26 cellular contexts compared by ENCODE assay signal in the genomic region with DNA sequence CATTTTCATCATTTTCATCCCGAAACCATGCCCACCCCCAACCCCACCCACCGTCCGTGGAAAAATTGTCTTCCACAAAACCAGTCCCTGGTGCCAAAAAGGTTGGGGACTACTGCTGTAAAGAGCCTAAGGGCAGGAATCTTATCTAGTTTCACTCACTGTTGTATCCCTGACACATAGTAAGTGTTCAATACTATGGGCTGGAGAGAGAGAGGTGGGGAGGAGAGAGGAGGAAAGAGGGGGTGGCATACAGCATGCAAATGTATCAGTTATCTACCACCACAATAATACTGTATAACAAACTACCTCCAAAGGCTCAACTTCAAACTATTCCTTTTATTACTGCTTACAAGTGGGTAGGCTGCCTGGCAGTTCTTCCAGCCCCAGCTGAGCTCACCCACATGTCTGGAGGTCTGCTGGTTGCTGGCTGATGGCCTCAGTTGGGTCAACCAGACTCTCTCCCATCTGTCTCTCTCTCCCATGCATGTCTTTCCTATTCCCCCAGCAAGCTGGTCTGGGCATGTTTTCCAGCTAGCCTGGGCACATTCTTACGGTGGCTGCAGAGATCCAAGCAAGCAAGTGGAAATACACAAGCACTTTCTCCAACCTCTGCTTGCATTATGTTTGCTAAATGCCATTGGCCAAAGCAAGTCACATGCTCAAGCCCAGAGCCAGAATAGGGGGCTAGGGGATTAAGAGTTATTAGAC. TPM values are rescaled to one million over a fixed set of nuclear protein-coding genes. Genes with fewer than 3 reads are reported as not detected.
DNase-seq lines count a peak whose midpoint lies in the region; ATAC-seq, FAIRE-seq and TF ChIP-seq lines count a peak whose summit lies in the region.
"Had no signal": no experiment of that assay in that cellular context is flagged by ENCODE, and none has a peak within 500 bp of the region (broad histone marks: within the 10 kb centered on the region; RNA-seq: fewer than 3 reads in every experiment).

No MANE protein-coding gene starts in this region.

- DNase-seq in ELR (ENCODE audit: low read depth) (peak; percentile 10), NCI-H1694 (lab: John Stamatoyannopoulos, UW) (peak; percentile 45), astrocyte (ENCODE audit: low read depth) (no peak), A673 (ENCODE audit: low spot score) (no peak), anterior cingulate cortex (lab: John Stamatoyannopoulos, UW) (no peak)
- DNase-seq in activated CD4-positive, CD25-positive, alpha-beta regulatory T cell treated with anti-CD3 and anti-CD28 coated beads, Interleukin-2, amount 50 U/mL, for 72 hours, result no peak
- DNase-seq: activated CD4-positive, alpha-beta memory T cell treated with anti-CD3 and anti-CD28 coated beads, Interleukin-2, amount 10 ng/mL, durations not matched to agents 7 days and 5 days; activated CD4-positive, CD25-positive, alpha-beta regulatory T cell; activated naive CD4-positive, alpha-beta T cell treated with anti-CD3 and anti-CD28 coated beads, Interleukin-2, amount 10 ng/mL, durations not matched to agents 7 days and 5 days; adrenal gland; DMS 273 treated with DMSO at 0.1 percent for 48 hours; EL; glutamatergic neuron; left lung; NCI-H1105; NCI-H2029 treated with DMSO at 0.1 percent for 48 hours; NCI-H774; SK-N-SH; stimulated activated naive B cell treated with anti-CD40 and anti-IgM and Interleukin-4, amounts not matched to agents 10 μg/mL and 1 μg/mL and 100 μg/mL, for 72 hours had no signal

- H3K27me3 Mint-ChIP-seq in astrocyte (ENCODE audit: low read depth, unreplicated experiment), result peaks cover 5% of the 10 kb centered on the region

- no TSS peak for BruUV-seq in A673 (replicated peaks; lab: Mats Ljungman, UMichigan)

- no peak overlapping the region for H3K4me3 ChIP-seq in astrocyte (ENCODE audit: insufficient read depth, low read depth, low read length)
- H3K4me3 ChIP-seq in A673 (ENCODE audit: low read depth, low read length, poor library complexity, severe bottlenecking), result no peak overlapping the region
- H3K4me3 ChIP-seq: adrenal gland, left lung, skin epidermis had no signal

- H3K4me1 Mint-ChIP-seq in astrocyte (ENCODE audit: low read depth, unreplicated experiment), result peaks cover 16% of the 10 kb centered on the region
- H3K4me1 Mint-ChIP-seq: activated CD4-positive, alpha-beta memory T cell treated with anti-CD3 and anti-CD28 coated beads, Interleukin-2, amount 10 ng/mL, durations not matched to agents 7 days and 5 days; activated naive CD4-positive, alpha-beta T cell treated with anti-CD3 and anti-CD28 coated beads, Interleukin-2, amount 10 ng/mL, durations not matched to agents 7 days and 5 days; activated T-helper 17 cell treated with anti-CD3 and anti-CD28 coated beads, Interleukin-2, amount 50 U/mL, for 72 hours; stimulated activated naive B cell treated with anti-CD40 and anti-IgM and Interleukin-4, amounts not matched to agents 10 μg/mL and 1 μg/mL and 100 μg/mL, for 72 hours had no signal

- H3K36me3 ChIP-seq in astrocyte (ENCODE audit: insufficient read depth, low read length), result no peaks in the 10 kb centered on the region
- no peaks in the 10 kb centered on the region for H3K36me3 ChIP-seq in A673 (ENCODE audit: insufficient read depth, low read length, poor library complexity, severe bottlenecking)
- H3K36me3 ChIP-seq: adrenal gland, brain microvascular endothelial cell, left lung had no signal

- FAIRE-seq in astrocyte (lab: Jason Lieb, UNC), result no peak

- H3K27me3 ChIP-seq in astrocyte (ENCODE audit: insufficient read depth, low read length) (no peaks in the 10 kb centered on the region), A673 (replicated peaks; ENCODE audit: insufficient read depth, low read depth, low read length, poor library complexity) (peaks cover 4% of the 10 kb centered on the region)
- H3K27me3 ChIP-seq: adrenal gland, brain microvascular endothelial cell had no signal

- no peak overlapping the region for H3K9ac ChIP-seq in astrocyte (ENCODE audit: low read length)
- H3K9ac ChIP-seq: parathyroid adenoma, SK-N-SH had no signal

- peak overlapping the region; percentile 74 for H3K4me2 ChIP-seq in astrocyte (ENCODE audit: low read length)
- H3K4me2 ChIP-seq: SK-N-SH had no signal

- no peaks in the 10 kb centered on the region for H3K36me3 Mint-ChIP-seq in astrocyte (ENCODE audit: low read depth, unreplicated experiment)
- H3K36me3 Mint-ChIP-seq: activated naive CD4-positive, alpha-beta T cell treated with anti-CD3 and anti-CD28 coated beads, Interleukin-2, amount 10 ng/mL, durations not matched to agents 7 days and 5 days; type B pancreatic cell had no signal

- intact Hi-C loops in A673 (cut with micrococcal nuclease; ENCODE audit: unreplicated experiment), result no loop called here

- no peaks in the 10 kb centered on the region for H3K79me2 ChIP-seq in astrocyte (ENCODE audit: insufficient read depth, low read length)
- H3K79me2 ChIP-seq: parathyroid adenoma had no signal

- H3K9me3 Mint-ChIP-seq in astrocyte (ENCODE audit: unreplicated experiment), result peaks cover 9% of the 10 kb centered on the region
- H3K9me3 Mint-ChIP-seq: type B pancreatic cell had no signal

- H3K27ac ChIP-seq in astrocyte (ENCODE audit: low read depth, low read length) (no peak overlapping the region), A673 (ENCODE audit: low read depth, low read length, poor library complexity, severe bottlenecking) (no peak overlapping the region)
- H3K27ac ChIP-seq: adrenal gland, brain microvascular endothelial cell, left lung, parathyroid adenoma, skin epidermis had no signal

- peaks cover 7% of the 10 kb centered on the region for H3K4me1 ChIP-seq in astrocyte (ENCODE audit: insufficient read depth, low read length)
- H3K4me1 ChIP-seq in A673 (ENCODE audit: insufficient read depth, low read length, poor library complexity, severe bottlenecking), result no peaks in the 10 kb centered on the region
- H3K4me1 ChIP-seq: adrenal gland, left lung, parathyroid adenoma had no signal

- no peak overlapping the region for H3K27ac Mint-ChIP-seq in astrocyte (ENCODE audit: unreplicated experiment)
- H3K27ac Mint-ChIP-seq: activated CD4-positive, alpha-beta memory T cell treated with anti-CD3 and anti-CD28 coated beads, Interleukin-2, amount 10 ng/mL, durations not matched to agents 7 days and 5 days; activated naive CD4-positive, alpha-beta T cell treated with anti-CD3 and anti-CD28 coated beads, Interleukin-2, amount 10 ng/mL, durations not matched to agents 7 days and 5 days; activated T-helper 17 cell treated with anti-CD3 and anti-CD28 coated beads, Interleukin-2, amount 50 U/mL, for 72 hours; stimulated activated naive B cell treated with anti-CD40 and anti-IgM and Interleukin-4, amounts not matched to agents 10 μg/mL and 1 μg/mL and 100 μg/mL, for 72 hours; type B pancreatic cell had no signal

- H3K4me3 Mint-ChIP-seq in astrocyte (ENCODE audit: unreplicated experiment), result no peak overlapping the region
- H3K4me3 Mint-ChIP-seq: activated CD4-positive, alpha-beta memory T cell treated with anti-CD3 and anti-CD28 coated beads, Interleukin-2, amount 10 ng/mL, durations not matched to agents 7 days and 5 days; activated naive CD4-positive, alpha-beta T cell treated with anti-CD3 and anti-CD28 coated beads, Interleukin-2, amount 10 ng/mL, durations not matched to agents 7 days and 5 days; activated T-helper 17 cell treated with anti-CD3 and anti-CD28 coated beads, Interleukin-2, amount 50 U/mL, for 72 hours; stimulated activated naive B cell treated with anti-CD40 and anti-IgM and Interleukin-4, amounts not matched to agents 10 μg/mL and 1 μg/mL and 100 μg/mL, for 72 hours; type B pancreatic cell had no signal

- CTCF ChIA-PET in A673 (lab: Charles Lee), result no interaction called here

- H3K9me3 ChIP-seq in astrocyte (ENCODE audit: insufficient read depth, low read depth, low read length) (no peaks in the 10 kb centered on the region), A673 (ENCODE audit: low read depth, low read length, poor library complexity, severe bottlenecking) (no peaks in the 10 kb centered on the region)
- H3K9me3 ChIP-seq: adrenal gland, SK-N-SH had no signal

- no peaks in the 10 kb centered on the region for H4K20me1 ChIP-seq in astrocyte (ENCODE audit: insufficient read depth, low read length)

- POLR2A ChIA-PET in A673 (lab: Charles Lee; ENCODE audit: low non-redundant PET), result no interaction called here

- H2AFZ ChIP-seq in astrocyte (ENCODE audit: low read depth, low read length), result no peak overlapping the region
- H2AFZ ChIP-seq: parathyroid adenoma had no signal

- ATAC-seq in esophagus mucosa, result peak; percentile 48
- ATAC-seq in GM18502 (IDR thresholded peaks at IDR 0.05; ENCODE audit: poor library complexity, unreplicated experiment), result no peak
- ATAC-seq: activated T-helper 17 cell treated with anti-CD3 and anti-CD28 coated beads, Interleukin-2, amount 50 U/mL, for 72 hours; left lung; stimulated activated naive B cell treated with anti-CD40 and anti-IgM and Interleukin-4, amounts not matched to agents 10 μg/mL and 1 μg/mL and 100 μg/mL, for 72 hours had no signal

- TF ChIP-seq CTCF in astrocyte (IDR thresholded peaks at IDR 0.05; ENCODE audit: insufficient read depth, low read depth, low read length), result no peak
- TF ChIP-seq CTCF in A673 (conservative IDR thresholded peaks at IDR 0.05; ENCODE audit: low read depth, low read length), result no peak

RNA-seq across cellular contexts. Expression of a gene that starts 31.7 kb away (rescaled TPM):
- total RNA-seq in astrocyte, result 3.5 and 4.7 TPM in 2 replicates
- total RNA-seq in esophagus mucosa, result 1.1 TPM
- total RNA-seq in A673 (2021), result 3.6 and 4.1 TPM in 2 replicates

Comparison
In these comparisons a context has a peak if more than half of its experiments do, and no peak if none do; other contexts are left out.
1. DNase-seq: peak in ELR (single experiment) and NCI-H1694 (single experiment); none in astrocyte (single experiment), A673 (single experiment), anterior cingulate cortex (0 of 58) and activated CD4-positive, CD25-positive, alpha-beta regulatory T cell treated with anti-CD3 and anti-CD28 coated beads, Interleukin-2, amount 50 U/mL, for 72 hours (single experiment).